17 cellular contexts compared by ENCODE assay signal in genomic region chr19:52234406-52234805, GRCh38. TPM values are rescaled to one million over a fixed set of nuclear protein-coding genes. Genes with fewer than 3 reads are reported as not detected.
DNase-seq lines count a peak whose midpoint lies in the region; ATAC-seq and TF ChIP-seq lines count a peak whose summit lies in the region.
"Had no signal": no experiment of that assay in that cellular context is flagged by ENCODE, and none has a peak within 500 bp of the region (broad histone marks: within the 10 kb centered on the region; RNA-seq: fewer than 3 reads in every experiment).

No MANE protein-coding gene starts in this region.

- no peak overlapping the region for H3K4me3 Mint-ChIP-seq in Calu3 (ENCODE audit: low read depth, unreplicated experiment)
- H3K4me3 Mint-ChIP-seq in activated T-helper 17 cell treated with anti-CD3 and anti-CD28 coated beads, Interleukin-2, amount 50 U/mL, for 72 hours: no peak overlapping the region
- H3K4me3 Mint-ChIP-seq in nephron progenitor cell: no peak overlapping the region
- H3K4me3 Mint-ChIP-seq: CD4-positive, alpha-beta memory T cell; HFFc6 had no signal

- CTCF ChIA-PET in Calu3 (lab: Charles Lee): no interaction called here

- H3K9me3 Mint-ChIP-seq in Calu3 (ENCODE audit: low read depth, unreplicated experiment): peaks cover 11% of the 10 kb centered on the region
- no peaks in the 10 kb centered on the region for H3K9me3 Mint-ChIP-seq in activated T-helper 17 cell treated with anti-CD3 and anti-CD28 coated beads, Interleukin-2, amount 50 U/mL, for 72 hours
- peaks cover 18% of the 10 kb centered on the region for H3K9me3 Mint-ChIP-seq in nephron progenitor cell
- H3K9me3 Mint-ChIP-seq: CD4-positive, alpha-beta memory T cell; HFFc6 had no signal

- H3K27ac Mint-ChIP-seq in Calu3 (ENCODE audit: unreplicated experiment) (no peak overlapping the region), nephron progenitor cell (peak overlapping the region; percentile 7)
- peak overlapping the region; percentile 26 for H3K27ac Mint-ChIP-seq in activated T-helper 17 cell treated with anti-CD3 and anti-CD28 coated beads, Interleukin-2, amount 50 U/mL, for 72 hours
- H3K27ac Mint-ChIP-seq: HFFc6 had no signal

- DNase-seq in Calu3 (no peak), nephron progenitor cell (no peak), kidney tubule cell (ENCODE audit: low spot score) (no peak), NCI-H146 (lab: John Stamatoyannopoulos, UW) (no peak)
- DNase-seq: 8988T; ACHN; AML-193; C1 segment of cervical spinal cord; CD4-positive, alpha-beta memory T cell; COR-L47; DMS153; DND-41; GOT3; HFFc6 had no signal

- ATAC-seq in activated T-helper 17 cell treated with anti-CD3 and anti-CD28 coated beads, Interleukin-2, amount 50 U/mL, for 72 hours (replicated peaks): no peak
- no peak for ATAC-seq in HG02970 (IDR thresholded peaks at IDR 0.05; ENCODE audit: low FRiP score, unreplicated experiment)
- ATAC-seq: A549 had no signal

- no peaks in the 10 kb centered on the region for H3K4me1 Mint-ChIP-seq in Calu3 (ENCODE audit: low read depth, unreplicated experiment)
- peaks cover 6% of the 10 kb centered on the region for H3K4me1 Mint-ChIP-seq in activated T-helper 17 cell treated with anti-CD3 and anti-CD28 coated beads, Interleukin-2, amount 50 U/mL, for 72 hours
- H3K4me1 Mint-ChIP-seq in nephron progenitor cell: peaks cover 12% of the 10 kb centered on the region

- H3K36me3 Mint-ChIP-seq in Calu3 (ENCODE audit: insufficient read depth, unreplicated experiment): no peaks in the 10 kb centered on the region
- H3K36me3 Mint-ChIP-seq in activated T-helper 17 cell treated with anti-CD3 and anti-CD28 coated beads, Interleukin-2, amount 50 U/mL, for 72 hours (ENCODE audit: low read depth): no peaks in the 10 kb centered on the region
- H3K36me3 Mint-ChIP-seq in nephron progenitor cell (ENCODE audit: low read depth): peaks cover 42% of the 10 kb centered on the region

- intact Hi-C loops in Calu3 (cut with micrococcal nuclease; ENCODE audit: unreplicated experiment): loop anchor here (10.0 kb wide), 1 partner anchor 230 kb away; the partner anchor contains the start of gene ZNF615

- TF ChIP-seq CTCF in Calu3 (IDR thresholded peaks at IDR 0.05; ENCODE audit: unreplicated experiment): no peak
- no peak for TF ChIP-seq CTCF in nephron progenitor cell (IDR thresholded peaks at IDR 0.05)

- H3K27me3 Mint-ChIP-seq in Calu3 (ENCODE audit: unreplicated experiment) (no peaks in the 10 kb centered on the region), nephron progenitor cell (ENCODE audit: low read depth, poor library complexity) (no peaks in the 10 kb centered on the region)
- H3K27me3 Mint-ChIP-seq in activated T-helper 17 cell treated with anti-CD3 and anti-CD28 coated beads, Interleukin-2, amount 50 U/mL, for 72 hours: no peaks in the 10 kb centered on the region
- H3K27me3 Mint-ChIP-seq: CD4-positive, alpha-beta memory T cell had no signal

- BruUV-seq in Calu3 (replicated peaks; lab: Mats Ljungman, UMichigan): TSS peak; percentile 4

RNA-seq across cellular contexts. Expression of gene ZNF766, which starts 35.0 kb away (rescaled TPM):
- total RNA-seq in Calu3 (2022): 26.6 and 28.3 TPM in 2 replicates
- total RNA-seq in activated T-helper 17 cell treated with anti-CD3 and anti-CD28 coated beads, Interleukin-2, amount 50 U/mL, for 72 hours: 10 to 100 TPM; 18.4 to 31.4 TPM

RNA-seq across cellular contexts. Expression of gene PPP2R1A, which starts 44.6 kb away (rescaled TPM):
- 288 and 291 TPM in 2 replicates for total RNA-seq in Calu3 (2022)
- 100 to 1,000 TPM; 165 to 201 TPM for total RNA-seq in activated T-helper 17 cell treated with anti-CD3 and anti-CD28 coated beads, Interleukin-2, amount 50 U/mL, for 72 hours
